ENCODE assay signal across 8 cellular contexts in the genomic region with DNA sequence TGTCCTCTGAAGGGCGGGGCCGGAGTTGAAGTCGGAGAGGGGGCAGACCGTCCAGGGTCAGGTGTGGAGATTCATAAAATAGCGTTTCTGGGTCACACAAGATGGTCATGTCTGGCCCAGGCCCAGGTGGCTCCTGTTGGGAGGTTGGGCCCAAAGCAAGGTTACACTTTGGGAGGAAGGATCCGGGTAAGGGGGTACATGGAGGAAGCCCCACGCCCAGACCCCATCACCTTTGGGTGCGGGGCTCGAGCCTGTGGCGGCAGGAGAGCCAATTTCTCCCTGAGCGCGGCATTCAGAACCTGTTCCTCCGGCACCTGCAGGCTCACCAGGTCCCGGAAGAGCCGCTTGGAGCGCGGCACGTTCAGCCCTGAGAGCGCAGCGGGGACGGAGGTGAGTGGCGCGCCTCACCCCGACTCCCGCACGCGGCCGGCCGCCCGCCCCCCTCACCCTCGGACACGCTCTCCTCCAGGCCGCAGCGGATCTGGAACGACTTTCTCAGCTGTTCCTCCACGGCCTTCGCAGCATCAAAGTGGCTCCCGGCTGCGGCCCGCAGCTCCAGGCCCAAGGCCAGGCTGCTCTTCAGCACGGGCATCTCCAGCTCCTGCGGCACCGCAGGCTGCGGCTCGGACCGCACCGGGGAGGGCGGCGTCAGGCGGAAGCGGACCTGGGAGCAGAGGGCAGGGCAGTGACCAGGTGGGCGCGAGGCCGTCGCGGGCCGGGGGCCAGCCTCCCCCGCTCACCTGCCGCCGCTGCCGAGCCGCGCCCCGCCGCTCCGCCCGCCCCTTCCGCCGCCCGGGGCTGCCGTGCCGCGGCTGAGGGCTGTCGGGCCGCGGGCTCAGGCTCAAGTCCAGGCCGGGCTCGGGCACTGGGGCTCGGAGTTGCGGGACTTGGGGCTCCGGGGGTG. TPM values are rescaled to one million over a fixed set of nuclear protein-coding genes. Genes with fewer than 3 reads are reported as not detected.
DNase-seq lines count a peak whose midpoint lies in the region; ATAC-seq, FAIRE-seq and TF ChIP-seq lines count a peak whose summit lies in the region.

No MANE protein-coding gene starts in this region.

- H3K27me3 ChIP-seq in SJSA1 (replicated peaks): no peaks in the 10 kb centered on the region
- H3K27me3 ChIP-seq in astrocyte (ENCODE audit: insufficient read depth, low read length): no peaks in the 10 kb centered on the region
- H3K27me3 ChIP-seq in skeletal muscle satellite cell (ENCODE audit: control insufficient read depth, insufficient read depth, low read length): no peaks in the 10 kb centered on the region

- peaks cover 54% of the 10 kb centered on the region for H3K79me2 ChIP-seq in astrocyte (ENCODE audit: insufficient read depth, low read length)

- peak overlapping the region; percentile 91 for H3K4me2 ChIP-seq in astrocyte (ENCODE audit: low read length)
- H3K4me2 ChIP-seq in skeletal muscle satellite cell (ENCODE audit: low read length): peak overlapping the region; percentile 98

- peaks cover 40% of the 10 kb centered on the region for H4K20me1 ChIP-seq in astrocyte (ENCODE audit: insufficient read depth, low read length)

- TF ChIP-seq CTCF in AG10803 (conservative IDR thresholded peaks at IDR 0.05; ENCODE audit: low read length) (no peak), astrocyte (IDR thresholded peaks at IDR 0.05; ENCODE audit: insufficient read depth, low read depth, low read length) (no peak)

- H3K9me3 ChIP-seq in SJSA1 (replicated peaks) (no peaks in the 10 kb centered on the region), astrocyte (ENCODE audit: insufficient read depth, low read depth, low read length) (no peaks in the 10 kb centered on the region), skeletal muscle satellite cell (replicated peaks; ENCODE audit: low read length) (no peaks in the 10 kb centered on the region)

- no peak for FAIRE-seq in astrocyte (lab: Jason Lieb, UNC)

- peak; percentile 12 for ATAC-seq in GM18873 (IDR thresholded peaks at IDR 0.05; ENCODE audit: low FRiP score, unreplicated experiment)
- peak; percentile 13 for ATAC-seq in HG03097 (IDR thresholded peaks at IDR 0.05; ENCODE audit: low FRiP score, unreplicated experiment)

- no peaks in the 10 kb centered on the region for H3K9me3 Mint-ChIP-seq in astrocyte (ENCODE audit: unreplicated experiment)

- peak overlapping the region; percentile 90 for H3K9ac ChIP-seq in astrocyte (ENCODE audit: low read length)
- H3K9ac ChIP-seq in skeletal muscle satellite cell (ENCODE audit: low read depth, low read length): peak overlapping the region; percentile 91

- peaks cover 46% of the 10 kb centered on the region for H3K4me1 ChIP-seq in SJSA1 (replicated peaks)
- peaks cover 19% of the 10 kb centered on the region for H3K4me1 ChIP-seq in astrocyte (ENCODE audit: insufficient read depth, low read length)
- peaks cover 45% of the 10 kb centered on the region for H3K4me1 ChIP-seq in skeletal muscle satellite cell (ENCODE audit: control insufficient read depth, insufficient read depth, low read length)

- H2AFZ ChIP-seq in astrocyte (ENCODE audit: low read depth, low read length): peak overlapping the region; percentile 64

- peak overlapping the region; percentile 91 for H3K27ac ChIP-seq in SJSA1
- H3K27ac ChIP-seq in astrocyte (ENCODE audit: low read depth, low read length): peak overlapping the region; percentile 66

- H3K36me3 Mint-ChIP-seq in astrocyte (ENCODE audit: low read depth, unreplicated experiment): peaks cover 10% of the 10 kb centered on the region

- no peaks in the 10 kb centered on the region for H3K27me3 Mint-ChIP-seq in astrocyte (ENCODE audit: low read depth, unreplicated experiment)

- H3K4me3 ChIP-seq in AG10803 (ENCODE audit: low read length): peak overlapping the region; percentile 86
- H3K4me3 ChIP-seq in SJSA1: peak overlapping the region; percentile 94
- H3K4me3 ChIP-seq in astrocyte (ENCODE audit: insufficient read depth, low read depth, low read length): peak overlapping the region; percentile 76
- H3K4me3 ChIP-seq in iPS-11a (ENCODE audit: low read depth, low read length): peak overlapping the region; percentile 74
- peak overlapping the region; percentile 88 for H3K4me3 ChIP-seq in skeletal muscle satellite cell (ENCODE audit: low read length)

- peak overlapping the region; percentile 81 for H3K27ac Mint-ChIP-seq in astrocyte (ENCODE audit: unreplicated experiment)

- peak overlapping the region; percentile 91 for H3K4me3 Mint-ChIP-seq in astrocyte (ENCODE audit: unreplicated experiment)

- peaks cover 17% of the 10 kb centered on the region for H3K4me1 Mint-ChIP-seq in astrocyte (ENCODE audit: low read depth, unreplicated experiment)

- H3K36me3 ChIP-seq in SJSA1: peaks cover 57% of the 10 kb centered on the region
- peaks cover 22% of the 10 kb centered on the region for H3K36me3 ChIP-seq in astrocyte (ENCODE audit: insufficient read depth, low read length)
- H3K36me3 ChIP-seq in skeletal muscle satellite cell (ENCODE audit: insufficient read depth, low read length): peaks cover 42% of the 10 kb centered on the region

- DNase-seq in AG10803 (ENCODE audit: low read depth) (peak; percentile 27), SJSA1 (ENCODE audit: low read depth in 1 of 2, low spot score in 2 of 2) (peak in 1 of 2 experiments; percentile 32), astrocyte (ENCODE audit: low read depth) (no peak), occipital lobe (lab: John Stamatoyannopoulos, UW) (no peak)

RNA-seq across cellular contexts. Expression of a gene that starts 0.6 kb away (rescaled TPM):
- 56.4 and 71.5 TPM in 2 replicates for total RNA-seq in SJSA1 (2014; rRNA removed; shearing (Covaris generic))
- 18.5 and 19.7 TPM in 2 replicates for total RNA-seq in astrocyte
- total RNA-seq in skeletal muscle satellite cell (2012; rRNA removed): 11.8 and 12.7 TPM in 2 replicates
- 5.1 TPM for total RNA-seq in occipital lobe

RNA-seq across cellular contexts. Expression of a gene that starts 6.0 kb away (rescaled TPM):
- total RNA-seq in SJSA1 (2014; rRNA removed; shearing (Covaris generic)): 18.2 and 25.6 TPM in 2 replicates
- total RNA-seq in astrocyte (20.2 and 20.5 TPM in 2 replicates), occipital lobe (25.3 TPM)
- total RNA-seq in skeletal muscle satellite cell (2012; rRNA removed): 26.6 and 40.6 TPM in 2 replicates

RNA-seq across cellular contexts. Expression of a gene that starts 7.2 kb away (rescaled TPM):
- 1.1 and 1.2 TPM in 2 replicates for total RNA-seq in SJSA1 (2014; rRNA removed; shearing (Covaris generic))
- 2.1 and 2.6 TPM in 2 replicates for total RNA-seq in astrocyte
- total RNA-seq in skeletal muscle satellite cell (2012; rRNA removed): 0.66 and 1.0 TPM in 2 replicates
- total RNA-seq in occipital lobe: 4.2 TPM

RNA-seq across cellular contexts. Expression of a gene that starts 28.4 kb away (rescaled TPM):
- total RNA-seq in SJSA1 (2014; rRNA removed; shearing (Covaris generic)): 0.66 TPM in 1 of 2 replicates, not detected in the other
- total RNA-seq in astrocyte (2.5 and 2.6 TPM in 2 replicates), occipital lobe (not detected)
- total RNA-seq in skeletal muscle satellite cell (2012; rRNA removed): 0.51 and 1.1 TPM in 2 replicates

RNA-seq across cellular contexts. Expression of a gene that starts 43.4 kb away (rescaled TPM):
- total RNA-seq in SJSA1 (2014; rRNA removed; shearing (Covaris generic)): 25.3 and 32.7 TPM in 2 replicates
- total RNA-seq in astrocyte (52.9 and 53.4 TPM in 2 replicates), occipital lobe (9.7 TPM)
- 34.5 and 41.9 TPM in 2 replicates for total RNA-seq in skeletal muscle satellite cell (2012; rRNA removed)
